ENCODE assay signal across 12 cellular contexts in genomic region chr1:44786841-44787426, GRCh38. TPM values are rescaled to one million over a fixed set of nuclear protein-coding genes. Genes with fewer than 3 reads are reported as not detected.
DNase-seq lines count a peak whose midpoint lies in the region; ATAC-seq and TF ChIP-seq lines count a peak whose summit lies in the region.
"Had no signal": no experiment of that assay in that cellular context is flagged by ENCODE, and none has a peak within 500 bp of the region (broad histone marks: within the 10 kb centered on the region; RNA-seq: fewer than 3 reads in every experiment).

No MANE protein-coding gene starts in this region.

- no peaks in the 10 kb centered on the region for H3K36me3 ChIP-seq in CD8-positive, alpha-beta T cell (ENCODE audit: insufficient read depth, low read length)
- H3K36me3 ChIP-seq in OCI-LY1 (ENCODE audit: insufficient read depth, low read length) (0 out of 2 replicates have a peak, but pooled peaks cover 3% of the 10 kb centered on the region), endodermal cell (ENCODE audit: control insufficient read depth, insufficient read depth, low read length) (no peaks in the 10 kb centered on the region), psoas muscle (ENCODE audit: insufficient read depth in 1 of 2, low read depth in 1 of 2) (no peaks in the 10 kb centered on the region)
- H3K36me3 ChIP-seq: SJCRH30 had no signal

- POLR2A ChIA-PET in CD8-positive, alpha-beta T cell (lab: Charles Lee) = interaction anchor here (0.7 to 4.4 kb wide), 6 partner anchors 11 to 65 kb away, joined by 3 to 18 read pairs (median 14); partner anchors contain the start of genes PLK3, RNU5D-1 and RPS8

- H4K20me1 ChIP-seq in OCI-LY1 (ENCODE audit: insufficient read depth, low read length) = no peaks in the 10 kb centered on the region

- H3K4me3 Mint-ChIP-seq in CD8-positive, alpha-beta T cell = peak overlapping the region; percentile 82
- peak overlapping the region; percentile 50 for H3K4me3 Mint-ChIP-seq in endodermal cell

- no peaks in the 10 kb centered on the region for H3K79me2 ChIP-seq in OCI-LY1 (ENCODE audit: insufficient read depth, low read length)

- no peaks in the 10 kb centered on the region for H3K27me3 Mint-ChIP-seq in CD8-positive, alpha-beta T cell (ENCODE audit: low read depth)
- peaks cover 10% of the 10 kb centered on the region for H3K27me3 Mint-ChIP-seq in endodermal cell (ENCODE audit: insufficient read depth)

- H3K27ac Mint-ChIP-seq in CD8-positive, alpha-beta T cell = peak overlapping the region; percentile 86
- peak overlapping the region; percentile 50 for H3K27ac Mint-ChIP-seq in endodermal cell

- CTCF ChIA-PET in CD8-positive, alpha-beta T cell (lab: Charles Lee) = interaction anchor here (0.7 to 6.8 kb wide), 9 partner anchors 10 to 216 kb away, joined by 3 to 45 read pairs (median 4); partner anchors contain the start of genes PLK3, RNU5D-1 and RPS8

- H3K27me3 ChIP-seq in CD8-positive, alpha-beta T cell (ENCODE audit: insufficient read depth, low read length) = no peaks in the 10 kb centered on the region
- H3K27me3 ChIP-seq in OCI-LY1 (ENCODE audit: insufficient read depth, low read length) = no peaks in the 10 kb centered on the region
- peaks cover 20% of the 10 kb centered on the region for H3K27me3 ChIP-seq in endodermal cell (ENCODE audit: control insufficient read depth, insufficient read depth, low read length, poor library complexity, severe bottlenecking)
- no peaks in the 10 kb centered on the region for H3K27me3 ChIP-seq in psoas muscle (ENCODE audit: insufficient read depth in 3 of 3, low read length in 2 of 3)
- H3K27me3 ChIP-seq: SJCRH30 had no signal

- peak overlapping the region; percentile 69; the same call in 1 of the 2 replicates for H3K9ac ChIP-seq in OCI-LY1 (ENCODE audit: low read length)
- no peak overlapping the region for H3K9ac ChIP-seq in endodermal cell (ENCODE audit: extremely low read depth, low read length, poor library complexity, severe bottlenecking)

- DNase-seq in CD8-positive, alpha-beta T cell = no peak
- DNase-seq in endodermal cell (peak; percentile 46), psoas muscle (no peak), dermis blood vessel endothelial cell (no peak), NK-92 (lab: John Stamatoyannopoulos, UW; ENCODE audit: unreplicated experiment) (no peak)
- DNase-seq: NCI-H1105 had no signal

- ATAC-seq in CD8-positive, alpha-beta T cell = no peak
- peak in 1 of 4 donors; percentile 13 for ATAC-seq in psoas muscle
- no peak for ATAC-seq in GM21737 (IDR thresholded peaks at IDR 0.05; ENCODE audit: unreplicated experiment)
- no peak for ATAC-seq in GM18861 (IDR thresholded peaks at IDR 0.05; ENCODE audit: unreplicated experiment)

- H3F3A ChIP-seq in OCI-LY1 (ENCODE audit: insufficient read depth, low read length) = peaks cover 4% of the 10 kb centered on the region; the same call in 1 of the 2 replicates

- H2AFZ ChIP-seq in OCI-LY1 (ENCODE audit: low read length) = no peak overlapping the region; the same call in 1 of the 2 replicates

- peak overlapping the region; percentile 74 for H3K4me2 ChIP-seq in OCI-LY1 (ENCODE audit: low read length)

- peaks cover 29% of the 10 kb centered on the region for H3K4me1 Mint-ChIP-seq in CD8-positive, alpha-beta T cell (ENCODE audit: low read depth)
- H3K4me1 Mint-ChIP-seq in endodermal cell = peaks cover 16% of the 10 kb centered on the region

- H3K9me3 ChIP-seq in CD8-positive, alpha-beta T cell (ENCODE audit: low read length) = no peaks in the 10 kb centered on the region
- H3K9me3 ChIP-seq in OCI-LY1 (ENCODE audit: low read length) (no peaks in the 10 kb centered on the region), endodermal cell (ENCODE audit: control insufficient read depth, low read length) (no peaks in the 10 kb centered on the region), psoas muscle (no peaks in the 10 kb centered on the region)
- H3K9me3 ChIP-seq: mucosa of descending colon, SJCRH30 had no signal

- TF ChIP-seq CTCF in CD8-positive, alpha-beta T cell (IDR thresholded peaks at IDR 0.05) = no peak
- TF ChIP-seq CTCF in OCI-LY1 (IDR thresholded peaks at IDR 0.05; ENCODE audit: low read length) (no peak), endodermal cell (conservative IDR thresholded peaks at IDR 0.05) (no peak), psoas muscle (IDR thresholded peaks at IDR 0.05) (no peak)

- intact Hi-C loops in CD8-positive, alpha-beta T cell (cut with DNase I, micrococcal nuclease) = loop anchor here (1.0 to 5.0 kb wide), 8 partner anchors 12 to 514 kb away; partner anchors contain the start of genes EIF2B3 (in 1 of the 2), PLK3 (in 1 of the 2), RPS8 (in 1 of the 2) and UROD (in 1 of the 2)
- intact Hi-C loops in psoas muscle (cut with DNase I) = loop anchor here (5.0 kb wide), 2 partner anchors 35 to 510 kb away; no protein-coding TSS in a partner anchor

- WGBS in endodermal cell (ENCODE audit: insufficient coverage in 1 of 2, insufficient read length in 1 of 2), 2 experiments = 85 to 96% methylated on average over 6 to 9 of the region's 9 CpGs
- 77 to 85% (median 82%) methylated on average over 8 to 9 of the region's 9 CpGs for WGBS in psoas muscle, 3 donors

- H3K9me2 ChIP-seq in OCI-LY1 (ENCODE audit: low read depth, low read length) = no peaks in the 10 kb centered on the region

- no peaks in the 10 kb centered on the region for H3K9me3 Mint-ChIP-seq in CD8-positive, alpha-beta T cell
- H3K9me3 Mint-ChIP-seq in endodermal cell = no peaks in the 10 kb centered on the region

- peaks cover 34% of the 10 kb centered on the region for H3K4me1 ChIP-seq in CD8-positive, alpha-beta T cell (ENCODE audit: insufficient read depth, low read length)
- peaks cover 37% of the 10 kb centered on the region for H3K4me1 ChIP-seq in OCI-LY1 (ENCODE audit: insufficient read depth, low read length, severe bottlenecking)
- peaks cover 5% of the 10 kb centered on the region for H3K4me1 ChIP-seq in endodermal cell (ENCODE audit: control insufficient read depth, insufficient read depth, low read length)
- peaks cover 19% of the 10 kb centered on the region for H3K4me1 ChIP-seq in psoas muscle
- H3K4me1 ChIP-seq: SJCRH30 had no signal

- H3K4me3 ChIP-seq in CD8-positive, alpha-beta T cell (ENCODE audit: low read depth, low read length) = peak overlapping the region; percentile 94
- peak overlapping the region; percentile 53 for H3K4me3 ChIP-seq in OCI-LY1 (ENCODE audit: low read depth, low read length, poor library complexity, severe bottlenecking)
- H3K4me3 ChIP-seq in endodermal cell (ENCODE audit: low read length) = no peak overlapping the region
- peak overlapping the region; percentile 68 for H3K4me3 ChIP-seq in psoas muscle
- H3K4me3 ChIP-seq: mucosa of descending colon, SJCRH30 had no signal

- peak overlapping the region; percentile 33 for H3K27ac ChIP-seq in CD8-positive, alpha-beta T cell (ENCODE audit: low read depth, low read length)
- H3K27ac ChIP-seq in OCI-LY1 (ENCODE audit: low read depth, low read length, poor library complexity, severe bottlenecking) (no peak overlapping the region), endodermal cell (ENCODE audit: low read depth, low read length) (no peak overlapping the region), psoas muscle (peak overlapping the region; percentile 48)
- H3K27ac ChIP-seq: SJCRH30 had no signal

- peaks cover 4% of the 10 kb centered on the region for H3K36me3 Mint-ChIP-seq in CD8-positive, alpha-beta T cell
- peaks cover 2% of the 10 kb centered on the region for H3K36me3 Mint-ChIP-seq in endodermal cell (ENCODE audit: low read depth)

RNA-seq across cellular contexts. Expression of gene BEST4, which starts 1.0 kb away (rescaled TPM):
- 1 to 10 TPM; 1.4 to 1.5 TPM for total RNA-seq in CD8-positive, alpha-beta T cell
- total RNA-seq in endodermal cell (1 to 10 TPM; 1.6 to 2.3 TPM), psoas muscle (not detected), dermis blood vessel endothelial cell (not detected in 2 replicates)
- polyA plus RNA-seq in endodermal cell (2013, experiment 1 of 2) = 0.89 TPM
- polyA plus RNA-seq in endodermal cell (2013, experiment 2 of 2) = 0.99 TPM
- under 1 TPM in 1 of 3 donors, not detected in 2; 0.08 TPM for polyA plus RNA-seq in psoas muscle
- total RNA-seq: SJCRH30 had no signal

RNA-seq across cellular contexts. Expression of gene RPS8, which starts 11.6 kb away (rescaled TPM):
- 1,000 to 10,000 TPM; 3,381 to 3,465 TPM for total RNA-seq in CD8-positive, alpha-beta T cell
- total RNA-seq in endodermal cell = 1,000 to 10,000 TPM; 2,014 to 2,050 TPM
- polyA plus RNA-seq in endodermal cell (2013, experiment 1 of 2) = 2,479 TPM
- 2,415 TPM for polyA plus RNA-seq in endodermal cell (2013, experiment 2 of 2)
- total RNA-seq in psoas muscle = 1,000 to 10,000 TPM in 2 of 4 donors, 100 to 1,000 TPM in 2; 935 to 1,269 (median 1,066) TPM
- polyA plus RNA-seq in psoas muscle = 1,000 to 10,000 TPM; 1,193 to 2,158 (median 1,436) TPM
- total RNA-seq in dermis blood vessel endothelial cell = 1,197 and 2,124 TPM in 2 replicates

RNA-seq across cellular contexts. Expression of gene PLK3, which starts 13.2 kb away (rescaled TPM):
- total RNA-seq in CD8-positive, alpha-beta T cell = 100 to 1,000 TPM; 568 to 599 TPM
- total RNA-seq in endodermal cell = 1 to 10 TPM; 3.3 to 9.0 TPM
- 27.1 TPM for polyA plus RNA-seq in endodermal cell (2013, experiment 1 of 2)
- polyA plus RNA-seq in endodermal cell (2013, experiment 2 of 2) = 21.7 TPM
- 1 to 10 TPM; 3.7 to 7.1 (median 4.7) TPM for total RNA-seq in psoas muscle
- polyA plus RNA-seq in psoas muscle = 1 to 10 TPM; 3.0 to 8.3 (median 3.5) TPM
- total RNA-seq in dermis blood vessel endothelial cell = 18.8 and 43.1 TPM in 2 replicates

RNA-seq across cellular contexts. Expression of gene DYNLT4, which starts 20.2 kb away (rescaled TPM):
- 1 to 10 TPM; 2.2 to 2.5 TPM for total RNA-seq in CD8-positive, alpha-beta T cell
- total RNA-seq in endodermal cell = under 1 TPM in 1 of 2 donors, not detected in 1; 0.64 TPM
- not detected for polyA plus RNA-seq in endodermal cell (2013, experiment 1 of 2)
- polyA plus RNA-seq in endodermal cell (2013, experiment 2 of 2) = not detected
- total RNA-seq in psoas muscle = under 1 TPM in 2 of 4 donors, not detected in 2; 0.32 to 0.59 TPM
- under 1 TPM; 0.06 to 0.42 (median 0.11) TPM for polyA plus RNA-seq in psoas muscle
- 0.14 TPM in 1 of 2 replicates, not detected in the other for total RNA-seq in dermis blood vessel endothelial cell
- total RNA-seq: epithelial cell of proximal tubule, SJCRH30 had no signal

RNA-seq across cellular contexts. Expression of gene BTBD19, which starts 21.4 kb away (rescaled TPM):
- 10 to 100 TPM; 24.9 to 27.5 TPM for total RNA-seq in CD8-positive, alpha-beta T cell
- total RNA-seq in endodermal cell (1 to 10 TPM; 7.4 to 7.9 TPM), psoas muscle (1 to 10 TPM in 3 of 4 donors, under 1 TPM in 1; 0.76 to 1.8 (median 1.3) TPM), dermis blood vessel endothelial cell (7.0 and 8.5 TPM in 2 replicates)
- 3.2 TPM for polyA plus RNA-seq in endodermal cell (2013, experiment 1 of 2)
- 3.9 TPM for polyA plus RNA-seq in endodermal cell (2013, experiment 2 of 2)
- polyA plus RNA-seq in psoas muscle = 1 to 10 TPM in 2 of 3 donors, under 1 TPM in 1; 0.35 to 1.4 (median 1.2) TPM

Comparison
In these comparisons a context has a peak if more than half of its experiments do, and no peak if none do; other contexts are left out.
1. H3K27ac ChIP-seq: peak in CD8-positive, alpha-beta T cell (single experiment) and psoas muscle (single experiment); none in OCI-LY1 (single experiment) and endodermal cell (single experiment).
2. RNA of gene PLK3, which starts 13.2 kb away (total RNA-seq): 568 to 599 TPM in CD8-positive, alpha-beta T cell; 18.8 to 43.1 TPM in dermis blood vessel endothelial cell, 3.3 to 9.0 TPM in endodermal cell and 3.7 to 7.1 TPM in psoas muscle; every median in the first group is over 10 times any median in the second.